ENCODE assay signal across 12 cellular contexts in the genomic region with DNA sequence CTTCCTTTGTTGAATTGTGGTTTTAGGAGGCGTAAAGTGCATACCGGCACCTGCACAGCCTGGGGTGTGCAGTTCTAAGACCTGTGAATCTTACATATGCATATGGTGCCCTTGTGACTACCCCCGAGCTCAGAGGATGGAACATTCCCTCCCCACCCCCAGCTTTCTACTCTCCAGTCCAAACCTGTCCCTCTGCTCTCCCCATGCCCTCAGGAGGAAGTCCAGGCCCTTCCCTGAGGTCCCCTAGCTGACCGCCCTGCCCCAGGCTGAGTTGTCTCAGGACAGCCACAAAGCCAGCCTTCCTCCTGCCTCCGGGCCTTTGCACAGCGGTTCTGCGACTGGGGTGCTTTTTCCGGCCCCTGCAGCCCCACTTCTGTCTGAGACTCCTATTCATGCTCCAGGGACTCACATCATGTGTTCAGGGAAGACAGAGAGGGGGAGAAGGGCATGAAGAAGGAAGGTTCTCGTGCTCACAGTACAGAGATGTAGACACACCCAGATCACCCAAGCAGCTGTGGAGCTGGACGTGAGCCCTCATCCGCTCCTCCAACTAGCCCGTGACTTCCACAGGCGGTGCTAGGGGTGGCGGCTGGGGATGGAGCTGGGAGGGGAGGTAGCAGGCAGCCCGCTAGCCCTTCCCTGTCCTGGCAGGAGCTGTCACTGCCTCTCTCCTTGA. TPM values are rescaled to one million over a fixed set of nuclear protein-coding genes. Genes with fewer than 3 reads are reported as not detected.
DNase-seq lines count a peak whose midpoint lies in the region; ATAC-seq and TF ChIP-seq lines count a peak whose summit lies in the region.
"Had no signal": no experiment of that assay in that cellular context is flagged by ENCODE, and none has a peak within 500 bp of the region (broad histone marks: within the 10 kb centered on the region; RNA-seq: fewer than 3 reads in every experiment).

No MANE protein-coding gene starts in this region.

- no peak for TF ChIP-seq CTCF in fibroblast of pulmonary artery (IDR thresholded peaks at IDR 0.05; ENCODE audit: low read length, missing control alignments)

- intact Hi-C loops in sciatic nerve (cut with DNase I) = no loop called here

- DNase-seq in DMS79 (lab: John Stamatoyannopoulos, UW) (peak; percentile 58), NCI-H187 treated with DMSO at 0.1 percent for 48 hours (lab: John Stamatoyannopoulos, UW) (peak; percentile 23), fibroblast of pulmonary artery (ENCODE audit: low read depth) (peak; percentile 19), sciatic nerve (ENCODE audit: low spot score) (no peak), KG1 (lab: John Stamatoyannopoulos, UW) (no peak), NOMO-1 treated with DMSO at 0.1 percent for 48 hours (lab: John Stamatoyannopoulos, UW; ENCODE audit: unreplicated experiment) (no peak)
- no peak for DNase-seq in activated CD4-positive, CD25-positive, alpha-beta regulatory T cell treated with anti-CD3 and anti-CD28 coated beads, Interleukin-2, amount 50 U/mL, for 72 hours
- DNase-seq in stimulated activated CD4-positive, alpha-beta T cell treated with anti-CD3 and anti-CD28 coated beads, Interleukin-2, amount 100 ng/mL, for 24 hours = no peak
- DNase-seq: activated CD8-positive, alpha-beta memory T cell treated with anti-CD3 and anti-CD28 coated beads for 24 hours had no signal

- ATAC-seq in sciatic nerve = peak; percentile 85
- ATAC-seq: stimulated activated memory B cell treated with anti-CD40 and anti-IgM and Interleukin-4, amounts not matched to agents 10 μg/mL and 1 μg/mL and 100 μg/mL, for 72 hours had no signal

- H3K4me3 ChIP-seq in fibroblast of pulmonary artery (replicated peaks; ENCODE audit: low read depth, low read length) = no peak overlapping the region
- H3K4me3 ChIP-seq: smooth muscle cell had no signal

RNA-seq across cellular contexts. Expression of a gene that starts 50.7 kb away (rescaled TPM):
- 3.5 TPM for total RNA-seq in sciatic nerve
- total RNA-seq: lung microvascular endothelial cell had no signal

Comparison
In these comparisons a context has a peak if more than half of its experiments do, and no peak if none do; other contexts are left out.
1. DNase-seq: peak in DMS79 (single experiment), NCI-H187 treated with DMSO at 0.1 percent for 48 hours (single experiment) and fibroblast of pulmonary artery (single experiment); none in sciatic nerve (single experiment), activated CD4-positive, CD25-positive, alpha-beta regulatory T cell treated with anti-CD3 and anti-CD28 coated beads, Interleukin-2, amount 50 U/mL, for 72 hours (single experiment), KG1 (single experiment), NOMO-1 treated with DMSO at 0.1 percent for 48 hours (single experiment) and stimulated activated CD4-positive, alpha-beta T cell treated with anti-CD3 and anti-CD28 coated beads, Interleukin-2, amount 100 ng/mL, for 24 hours (0 of 2).